In the genomic region with DNA sequence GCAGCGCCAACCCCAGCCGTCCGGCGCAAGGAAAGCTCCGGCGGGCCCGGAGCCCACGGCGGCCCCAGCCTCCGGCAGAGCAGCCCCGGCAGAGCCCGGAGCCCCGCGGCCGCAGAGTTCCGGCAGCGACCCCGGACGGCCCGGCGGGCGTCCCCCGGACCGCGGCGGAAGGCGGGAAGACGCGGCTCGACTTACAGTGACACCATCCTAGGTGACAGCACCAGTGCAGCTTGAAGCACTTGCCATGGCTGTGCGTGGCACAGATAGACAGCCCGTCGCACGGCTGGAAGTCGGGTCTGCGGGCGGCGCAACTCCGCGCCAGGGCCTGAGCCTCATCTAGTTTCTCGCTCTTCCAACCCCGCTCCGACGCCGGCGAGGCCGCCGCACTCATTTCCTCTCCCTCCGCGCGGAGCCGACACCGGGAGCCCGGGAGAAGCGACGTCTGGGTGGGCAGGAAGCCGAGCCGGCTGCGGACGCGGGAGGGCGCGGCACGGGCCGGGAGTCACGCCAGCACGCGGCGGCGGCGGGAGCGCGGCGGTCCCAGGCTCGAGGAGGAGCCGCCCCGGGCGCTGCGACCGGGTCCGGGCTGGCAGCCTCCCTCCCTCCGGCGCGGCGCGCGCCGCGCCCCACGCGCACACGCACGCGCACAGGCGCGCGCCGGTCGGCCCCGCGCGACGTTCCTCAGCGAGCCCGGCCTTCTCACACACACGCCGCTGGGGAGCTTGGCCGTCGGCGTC, we compare ENCODE assay signal across 2 cellular contexts.
TF ChIP-seq lines count a peak whose summit lies in the region.

A gene with protein sequence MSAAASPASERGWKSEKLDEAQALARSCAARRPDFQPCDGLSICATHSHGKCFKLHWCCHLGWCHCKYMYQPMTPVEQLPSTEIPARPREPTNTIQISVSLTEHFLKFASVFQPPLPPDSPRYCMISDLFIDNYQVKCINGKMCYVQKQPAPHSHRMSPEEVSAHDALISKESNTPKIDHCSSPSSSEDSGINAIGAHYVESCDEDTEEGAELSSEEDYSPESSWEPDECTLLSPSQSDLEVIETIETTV (minus strand): TSS at position 628 of the 737 bp plus-strand sequence. CDS start 237 bp downstream, at position 391.

TF ChIP-seq in HEK293, 187 proteins besides CTCF, POLR2A, EP300 and RAD21 (continued from another document and continues in another):
- peak; percentile 66 for TF ChIP-seq ZSCAN30 (tag by site-specific recombination; IDR thresholded peaks at IDR 0.05)
- TF ChIP-seq YY1 (tag by site-specific recombination; IDR thresholded peaks at IDR 0.05), result 0 out of 2 replicates have a peak, but pooled peaks have one; percentile 15
- TF ChIP-seq KLF16 (tag by site-specific recombination; IDR thresholded peaks at IDR 0.05), result 0 out of 2 replicates have a peak, but pooled peaks have one; percentile 41
- TF ChIP-seq ZEB2 (tag by site-specific recombination; IDR thresholded peaks at IDR 0.05), result no peak
- TF ChIP-seq ZFP37 (tag by site-specific recombination; IDR thresholded peaks at IDR 0.05), result peak; percentile 31; the same call in 1 of the 2 replicates
- no peak for TF ChIP-seq ZNF837 (tag by site-specific recombination; IDR thresholded peaks at IDR 0.05)
- TF ChIP-seq ZNF660 (tag by site-specific recombination; IDR thresholded peaks at IDR 0.05), result peak; percentile 91; the same call in 1 of the 2 replicates
- TF ChIP-seq ZNF596 (tag by site-specific recombination; IDR thresholded peaks at IDR 0.05), result peak; percentile 43; the same call in 1 of the 2 replicates
- TF ChIP-seq, protein P1, sequence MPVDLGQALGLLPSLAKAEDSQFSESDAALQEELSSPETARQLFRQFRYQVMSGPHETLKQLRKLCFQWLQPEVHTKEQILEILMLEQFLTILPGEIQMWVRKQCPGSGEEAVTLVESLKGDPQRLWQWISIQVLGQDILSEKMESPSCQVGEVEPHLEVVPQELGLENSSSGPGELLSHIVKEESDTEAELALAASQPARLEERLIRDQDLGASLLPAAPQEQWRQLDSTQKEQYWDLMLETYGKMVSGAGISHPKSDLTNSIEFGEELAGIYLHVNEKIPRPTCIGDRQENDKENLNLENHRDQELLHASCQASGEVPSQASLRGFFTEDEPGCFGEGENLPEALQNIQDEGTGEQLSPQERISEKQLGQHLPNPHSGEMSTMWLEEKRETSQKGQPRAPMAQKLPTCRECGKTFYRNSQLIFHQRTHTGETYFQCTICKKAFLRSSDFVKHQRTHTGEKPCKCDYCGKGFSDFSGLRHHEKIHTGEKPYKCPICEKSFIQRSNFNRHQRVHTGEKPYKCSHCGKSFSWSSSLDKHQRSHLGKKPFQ (tag by site-specific recombination; IDR thresholded peaks at IDR 0.05), result no peak
- peak; percentile 72; the same call in 1 of the 2 replicates for TF ChIP-seq ZBTB20 (tag by site-specific recombination; IDR thresholded peaks at IDR 0.05)
- no peak for TF ChIP-seq ZNF792 (tag by site-specific recombination; IDR thresholded peaks at IDR 0.05)
- TF ChIP-seq ZNF777 (tag by site-specific recombination; IDR thresholded peaks at IDR 0.05; ENCODE audit: borderline replicate concordance), result 0 out of 2 replicates have a peak, but pooled peaks have one; percentile 45
- TF ChIP-seq MYNN (tag by site-specific recombination; IDR thresholded peaks at IDR 0.05; ENCODE audit: borderline replicate concordance), result no peak
- no peak for TF ChIP-seq ZNF558 (tag by site-specific recombination; IDR thresholded peaks at IDR 0.05)
- TF ChIP-seq, protein P2, sequence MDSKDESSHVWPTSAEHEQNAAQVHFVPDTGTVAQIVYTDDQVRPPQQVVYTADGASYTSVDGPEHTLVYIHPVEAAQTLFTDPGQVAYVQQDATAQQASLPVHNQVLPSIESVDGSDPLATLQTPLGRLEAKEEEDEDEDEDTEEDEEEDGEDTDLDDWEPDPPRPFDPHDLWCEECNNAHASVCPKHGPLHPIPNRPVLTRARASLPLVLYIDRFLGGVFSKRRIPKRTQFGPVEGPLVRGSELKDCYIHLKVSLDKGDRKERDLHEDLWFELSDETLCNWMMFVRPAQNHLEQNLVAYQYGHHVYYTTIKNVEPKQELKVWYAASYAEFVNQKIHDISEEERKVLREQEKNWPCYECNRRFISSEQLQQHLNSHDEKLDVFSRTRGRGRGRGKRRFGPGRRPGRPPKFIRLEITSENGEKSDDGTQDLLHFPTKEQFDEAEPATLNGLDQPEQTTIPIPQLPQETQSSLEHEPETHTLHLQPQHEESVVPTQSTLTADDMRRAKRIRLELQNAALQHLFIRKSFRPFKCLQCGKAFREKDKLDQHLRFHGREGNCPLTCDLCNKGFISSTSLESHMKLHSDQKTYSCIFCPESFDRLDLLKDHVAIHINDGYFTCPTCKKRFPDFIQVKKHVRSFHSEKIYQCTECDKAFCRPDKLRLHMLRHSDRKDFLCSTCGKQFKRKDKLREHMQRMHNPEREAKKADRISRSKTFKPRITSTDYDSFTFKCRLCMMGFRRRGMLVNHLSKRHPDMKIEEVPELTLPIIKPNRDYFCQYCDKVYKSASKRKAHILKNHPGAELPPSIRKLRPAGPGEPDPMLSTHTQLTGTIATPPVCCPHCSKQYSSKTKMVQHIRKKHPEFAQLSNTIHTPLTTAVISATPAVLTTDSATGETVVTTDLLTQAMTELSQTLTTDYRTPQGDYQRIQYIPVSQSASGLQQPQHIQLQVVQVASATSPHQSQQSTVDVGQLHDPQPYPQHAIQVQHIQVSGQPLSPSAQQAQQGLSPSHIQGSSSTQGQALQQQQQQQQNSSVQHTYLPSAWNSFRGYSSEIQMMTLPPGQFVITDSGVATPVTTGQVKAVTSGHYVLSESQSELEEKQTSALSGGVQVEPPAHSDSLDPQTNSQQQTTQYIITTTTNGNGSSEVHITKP (tag by site-specific recombination; IDR thresholded peaks at IDR 0.05), result no peak
- TF ChIP-seq, protein P3, sequence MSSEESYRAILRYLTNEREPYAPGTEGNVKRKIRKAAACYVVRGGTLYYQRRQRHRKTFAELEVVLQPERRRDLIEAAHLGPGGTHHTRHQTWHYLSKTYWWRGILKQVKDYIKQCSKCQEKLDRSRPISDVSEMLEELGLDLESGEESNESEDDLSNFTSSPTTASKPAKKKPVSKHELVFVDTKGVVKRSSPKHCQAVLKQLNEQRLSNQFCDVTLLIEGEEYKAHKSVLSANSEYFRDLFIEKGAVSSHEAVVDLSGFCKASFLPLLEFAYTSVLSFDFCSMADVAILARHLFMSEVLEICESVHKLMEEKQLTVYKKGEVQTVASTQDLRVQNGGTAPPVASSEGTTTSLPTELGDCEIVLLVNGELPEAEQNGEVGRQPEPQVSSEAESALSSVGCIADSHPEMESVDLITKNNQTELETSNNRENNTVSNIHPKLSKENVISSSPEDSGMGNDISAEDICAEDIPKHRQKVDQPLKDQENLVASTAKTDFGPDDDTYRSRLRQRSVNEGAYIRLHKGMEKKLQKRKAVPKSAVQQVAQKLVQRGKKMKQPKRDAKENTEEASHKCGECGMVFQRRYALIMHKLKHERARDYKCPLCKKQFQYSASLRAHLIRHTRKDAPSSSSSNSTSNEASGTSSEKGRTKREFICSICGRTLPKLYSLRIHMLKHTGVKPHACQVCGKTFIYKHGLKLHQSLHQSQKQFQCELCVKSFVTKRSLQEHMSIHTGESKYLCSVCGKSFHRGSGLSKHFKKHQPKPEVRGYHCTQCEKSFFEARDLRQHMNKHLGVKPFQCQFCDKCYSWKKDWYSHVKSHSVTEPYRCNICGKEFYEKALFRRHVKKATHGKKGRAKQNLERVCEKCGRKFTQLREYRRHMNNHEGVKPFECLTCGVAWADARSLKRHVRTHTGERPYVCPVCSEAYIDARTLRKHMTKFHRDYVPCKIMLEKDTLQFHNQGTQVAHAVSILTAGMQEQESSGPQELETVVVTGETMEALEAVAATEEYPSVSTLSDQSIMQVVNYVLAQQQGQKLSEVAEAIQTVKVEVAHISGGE (tag by site-specific recombination; conservative IDR thresholded peaks at IDR 0.05; ENCODE audit: low read depth), result peak; percentile 73
- 0 out of 2 replicates have a peak, but pooled peaks have one; percentile 19 for TF ChIP-seq BCL11B (tag by site-specific recombination; IDR thresholded peaks at IDR 0.05; ENCODE audit: low read depth)
- TF ChIP-seq ZBTB7A (tag by site-specific recombination; IDR thresholded peaks at IDR 0.05; ENCODE audit: low read depth), result 0 out of 2 replicates have a peak, but pooled peaks have one; percentile 62

TF ChIP-seq in K562, 482 proteins besides CTCF, POLR2A, EP300 and RAD21 (continued from another document and continues in another):
- TF ChIP-seq, protein P4, sequence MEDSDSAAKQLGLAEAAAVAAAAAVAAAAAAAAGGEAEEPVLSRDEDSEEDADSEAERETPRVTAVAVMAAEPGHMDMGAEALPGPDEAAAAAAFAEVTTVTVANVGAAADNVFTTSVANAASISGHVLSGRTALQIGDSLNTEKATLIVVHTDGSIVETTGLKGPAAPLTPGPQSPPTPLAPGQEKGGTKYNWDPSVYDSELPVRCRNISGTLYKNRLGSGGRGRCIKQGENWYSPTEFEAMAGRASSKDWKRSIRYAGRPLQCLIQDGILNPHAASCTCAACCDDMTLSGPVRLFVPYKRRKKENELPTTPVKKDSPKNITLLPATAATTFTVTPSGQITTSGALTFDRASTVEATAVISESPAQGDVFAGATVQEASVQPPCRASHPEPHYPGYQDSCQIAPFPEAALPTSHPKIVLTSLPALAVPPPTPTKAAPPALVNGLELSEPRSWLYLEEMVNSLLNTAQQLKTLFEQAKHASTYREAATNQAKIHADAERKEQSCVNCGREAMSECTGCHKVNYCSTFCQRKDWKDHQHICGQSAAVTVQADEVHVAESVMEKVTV (CRISPR knock-in tag; IDR thresholded peaks at IDR 0.05), result no peak
- TF ChIP-seq BRF1 (IDR thresholded peaks at IDR 0.05; ENCODE audit: borderline replicate concordance, extremely low read depth, insufficient read length) (no peak), FOXA3 (CRISPR knock-in tag; conservative IDR thresholded peaks at IDR 0.05 in 1 of 2, IDR thresholded peaks at IDR 0.05 in 1 of 2) (no peak), NCOR1 (IDR thresholded peaks at IDR 0.05) (no peak), FIP1L1 (IDR thresholded peaks at IDR 0.05; ENCODE audit: low read depth, low read length, poor library complexity, severe bottlenecking) (no peak), L3MBTL2 (IDR thresholded peaks at IDR 0.05) (peak; percentile 84), MTA1 (IDR thresholded peaks at IDR 0.05; ENCODE audit: borderline replicate concordance) (no peak), CBX3 (IDR thresholded peaks at IDR 0.05; ENCODE audit: borderline replicate concordance in 1 of 2, low read length in 2 of 2) (no peak), RNF2 (IDR thresholded peaks at IDR 0.05) (peak; percentile 25; the same call in 1 of the 2 replicates)
- TF ChIP-seq, protein P5, sequence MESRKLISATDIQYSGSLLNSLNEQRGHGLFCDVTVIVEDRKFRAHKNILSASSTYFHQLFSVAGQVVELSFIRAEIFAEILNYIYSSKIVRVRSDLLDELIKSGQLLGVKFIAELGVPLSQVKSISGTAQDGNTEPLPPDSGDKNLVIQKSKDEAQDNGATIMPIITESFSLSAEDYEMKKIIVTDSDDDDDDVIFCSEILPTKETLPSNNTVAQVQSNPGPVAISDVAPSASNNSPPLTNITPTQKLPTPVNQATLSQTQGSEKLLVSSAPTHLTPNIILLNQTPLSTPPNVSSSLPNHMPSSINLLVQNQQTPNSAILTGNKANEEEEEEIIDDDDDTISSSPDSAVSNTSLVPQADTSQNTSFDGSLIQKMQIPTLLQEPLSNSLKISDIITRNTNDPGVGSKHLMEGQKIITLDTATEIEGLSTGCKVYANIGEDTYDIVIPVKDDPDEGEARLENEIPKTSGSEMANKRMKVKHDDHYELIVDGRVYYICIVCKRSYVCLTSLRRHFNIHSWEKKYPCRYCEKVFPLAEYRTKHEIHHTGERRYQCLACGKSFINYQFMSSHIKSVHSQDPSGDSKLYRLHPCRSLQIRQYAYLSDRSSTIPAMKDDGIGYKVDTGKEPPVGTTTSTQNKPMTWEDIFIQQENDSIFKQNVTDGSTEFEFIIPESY (CRISPR knock-in tag; IDR thresholded peaks at IDR 0.05), result no peak
- TF ChIP-seq, protein P6, sequence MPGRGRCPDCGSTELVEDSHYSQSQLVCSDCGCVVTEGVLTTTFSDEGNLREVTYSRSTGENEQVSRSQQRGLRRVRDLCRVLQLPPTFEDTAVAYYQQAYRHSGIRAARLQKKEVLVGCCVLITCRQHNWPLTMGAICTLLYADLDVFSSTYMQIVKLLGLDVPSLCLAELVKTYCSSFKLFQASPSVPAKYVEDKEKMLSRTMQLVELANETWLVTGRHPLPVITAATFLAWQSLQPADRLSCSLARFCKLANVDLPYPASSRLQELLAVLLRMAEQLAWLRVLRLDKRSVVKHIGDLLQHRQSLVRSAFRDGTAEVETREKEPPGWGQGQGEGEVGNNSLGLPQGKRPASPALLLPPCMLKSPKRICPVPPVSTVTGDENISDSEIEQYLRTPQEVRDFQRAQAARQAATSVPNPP (IDR thresholded peaks at IDR 0.05; ENCODE audit: borderline replicate concordance, insufficient read depth, insufficient read length), result no peak
- TF ChIP-seq, protein P7, sequence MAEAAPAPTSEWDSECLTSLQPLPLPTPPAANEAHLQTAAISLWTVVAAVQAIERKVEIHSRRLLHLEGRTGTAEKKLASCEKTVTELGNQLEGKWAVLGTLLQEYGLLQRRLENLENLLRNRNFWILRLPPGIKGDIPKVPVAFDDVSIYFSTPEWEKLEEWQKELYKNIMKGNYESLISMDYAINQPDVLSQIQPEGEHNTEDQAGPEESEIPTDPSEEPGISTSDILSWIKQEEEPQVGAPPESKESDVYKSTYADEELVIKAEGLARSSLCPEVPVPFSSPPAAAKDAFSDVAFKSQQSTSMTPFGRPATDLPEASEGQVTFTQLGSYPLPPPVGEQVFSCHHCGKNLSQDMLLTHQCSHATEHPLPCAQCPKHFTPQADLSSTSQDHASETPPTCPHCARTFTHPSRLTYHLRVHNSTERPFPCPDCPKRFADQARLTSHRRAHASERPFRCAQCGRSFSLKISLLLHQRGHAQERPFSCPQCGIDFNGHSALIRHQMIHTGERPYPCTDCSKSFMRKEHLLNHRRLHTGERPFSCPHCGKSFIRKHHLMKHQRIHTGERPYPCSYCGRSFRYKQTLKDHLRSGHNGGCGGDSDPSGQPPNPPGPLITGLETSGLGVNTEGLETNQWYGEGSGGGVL (CRISPR knock-in tag; IDR thresholded peaks at IDR 0.05), result no peak
- TF ChIP-seq, protein P8, sequence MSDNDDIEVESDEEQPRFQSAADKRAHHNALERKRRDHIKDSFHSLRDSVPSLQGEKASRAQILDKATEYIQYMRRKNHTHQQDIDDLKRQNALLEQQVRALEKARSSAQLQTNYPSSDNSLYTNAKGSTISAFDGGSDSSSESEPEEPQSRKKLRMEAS (CRISPR knock-in tag; IDR thresholded peaks at IDR 0.05), result peak; percentile 43; the same call in 1 of the 2 replicates
- TF ChIP-seq, protein P9, sequence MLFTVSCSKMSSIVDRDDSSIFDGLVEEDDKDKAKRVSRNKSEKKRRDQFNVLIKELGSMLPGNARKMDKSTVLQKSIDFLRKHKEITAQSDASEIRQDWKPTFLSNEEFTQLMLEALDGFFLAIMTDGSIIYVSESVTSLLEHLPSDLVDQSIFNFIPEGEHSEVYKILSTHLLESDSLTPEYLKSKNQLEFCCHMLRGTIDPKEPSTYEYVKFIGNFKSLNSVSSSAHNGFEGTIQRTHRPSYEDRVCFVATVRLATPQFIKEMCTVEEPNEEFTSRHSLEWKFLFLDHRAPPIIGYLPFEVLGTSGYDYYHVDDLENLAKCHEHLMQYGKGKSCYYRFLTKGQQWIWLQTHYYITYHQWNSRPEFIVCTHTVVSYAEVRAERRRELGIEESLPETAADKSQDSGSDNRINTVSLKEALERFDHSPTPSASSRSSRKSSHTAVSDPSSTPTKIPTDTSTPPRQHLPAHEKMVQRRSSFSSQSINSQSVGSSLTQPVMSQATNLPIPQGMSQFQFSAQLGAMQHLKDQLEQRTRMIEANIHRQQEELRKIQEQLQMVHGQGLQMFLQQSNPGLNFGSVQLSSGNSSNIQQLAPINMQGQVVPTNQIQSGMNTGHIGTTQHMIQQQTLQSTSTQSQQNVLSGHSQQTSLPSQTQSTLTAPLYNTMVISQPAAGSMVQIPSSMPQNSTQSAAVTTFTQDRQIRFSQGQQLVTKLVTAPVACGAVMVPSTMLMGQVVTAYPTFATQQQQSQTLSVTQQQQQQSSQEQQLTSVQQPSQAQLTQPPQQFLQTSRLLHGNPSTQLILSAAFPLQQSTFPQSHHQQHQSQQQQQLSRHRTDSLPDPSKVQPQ (CRISPR knock-in tag; IDR thresholded peaks at IDR 0.05; ENCODE audit: borderline replicate concordance), result no peak
